Comparison of ENCODE assay signal across 11 cellular contexts in the genomic region with DNA sequence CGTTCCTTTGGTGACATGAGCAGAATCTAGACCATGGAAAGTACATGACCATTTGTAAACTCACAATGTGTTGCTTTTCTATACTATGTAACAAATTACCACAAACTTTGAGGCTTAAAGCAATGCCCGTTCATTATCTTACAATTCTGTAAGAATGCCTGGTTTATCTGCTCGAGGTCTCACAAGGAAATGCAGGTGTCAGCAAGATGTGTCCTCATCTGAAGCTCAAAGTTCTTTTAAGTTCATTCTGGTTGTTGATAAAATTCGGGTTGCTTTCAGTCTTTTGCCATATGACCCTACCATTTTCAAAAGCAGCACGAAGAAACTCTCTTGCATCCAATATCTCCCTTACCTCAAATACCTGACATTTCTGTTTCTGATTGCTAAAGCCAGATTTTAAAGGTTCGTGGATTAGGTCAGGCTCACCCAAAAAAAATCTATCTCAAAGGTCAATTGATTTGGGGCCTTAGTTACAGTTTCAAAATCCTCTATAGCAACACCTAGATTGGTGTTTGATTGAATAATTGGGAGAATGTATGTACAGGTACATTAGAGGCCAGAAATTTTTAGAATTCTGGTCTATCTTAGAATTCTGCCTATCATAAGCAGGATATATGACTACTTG.
A peak's percentile ranks its signal among the peaks of the same experiment; 100 is the strongest.
DNase-seq lines count a peak whose midpoint lies in the region; ATAC-seq and TF ChIP-seq lines count a peak whose summit lies in the region.
"Had no signal": no experiment of that assay in that cellular context is flagged by ENCODE, and none has a peak within 500 bp of the region (broad histone marks: within the 10 kb centered on the region; RNA-seq: fewer than 3 reads in every experiment).

No MANE protein-coding gene starts in this region.

- H3K4me1 Mint-ChIP-seq in T-cell, result peaks cover 46 to 53% (median 49%) of the 10 kb centered on the region in 3 donors

- POLR2A ChIA-PET in HCT116 (lab: Charles Lee) (interaction anchor here (1.2 to 1.4 kb wide), 2 partner anchors 12 to 127 kb away, joined by 3 to 5 read pairs; no protein-coding TSS in a partner anchor), T-cell (lab: Charles Lee) (interaction anchor here in 1 of 2 donors (0.5 kb wide), 1 partner anchor 12 kb away, joined by 3 read pairs; no protein-coding TSS in a partner anchor)

- peaks cover 35% of the 10 kb centered on the region for H3K36me3 Mint-ChIP-seq in T-cell

- H2BK120ac ChIP-seq in trophoblast cell (ENCODE audit: insufficient read depth, low read length, poor library complexity), result no peak overlapping the region

- no peaks in the 10 kb centered on the region for H3K36me3 ChIP-seq in HCT116 (ENCODE audit: control insufficient read depth in 1 of 2, insufficient read depth in 2 of 2, low read length in 2 of 2)
- H3K36me3 ChIP-seq in MG63, result no peaks in the 10 kb centered on the region; the same call in 1 of the 2 replicates
- peaks cover 2 to 5% of the 10 kb centered on the region in 2 experiments for H3K36me3 ChIP-seq in trophoblast cell (ENCODE audit: control insufficient read depth in 1 of 2, insufficient read depth in 2 of 2, low read length in 2 of 2)

- H3K9me2 ChIP-seq in HCT116 (ENCODE audit: insufficient read depth), result no peaks in the 10 kb centered on the region

- H3K23ac ChIP-seq in trophoblast cell (ENCODE audit: low read length), result no peak overlapping the region

- H3K79me2 ChIP-seq in HCT116 (ENCODE audit: insufficient read depth, low read length) (peaks cover 46% of the 10 kb centered on the region), trophoblast cell (ENCODE audit: control insufficient read depth, insufficient read depth, low read length, poor library complexity) (no peaks in the 10 kb centered on the region)

- H3K9me3 ChIP-seq in HCT116 (ENCODE audit: control insufficient read depth in 1 of 2, insufficient read depth in 1 of 2, low read depth in 1 of 2, low read length in 2 of 2) (no peaks in the 10 kb centered on the region; a peak in 1 of 4 replicates), MG63 (peaks cover 20% of the 10 kb centered on the region), trophoblast cell (ENCODE audit: insufficient read depth, low read depth, low read length) (peaks cover 7% of the 10 kb centered on the region)

- CTCF ChIA-PET in HCT116 (lab: Charles Lee) (interaction anchor here (1.0 kb wide), 2 partner anchors 63 to 515 kb away, joined by 3 read pairs; no protein-coding TSS in a partner anchor), T-cell (lab: Charles Lee) (interaction anchor here in 1 of 2 donors (1.1 kb wide), 1 partner anchor 10 kb away, joined by 3 read pairs; no protein-coding TSS in a partner anchor)

- H3K4me2 ChIP-seq in HCT116 (ENCODE audit: low read length) (peak overlapping the region; percentile 70), trophoblast cell (ENCODE audit: low read length) (no peak overlapping the region)

- ATAC-seq in HCT116 (no peak; the same call in 1 of the 2 replicates), T-cell (replicated peaks in 1 of 4) (no peak)

- no peak overlapping the region for H3K18ac ChIP-seq in trophoblast cell (ENCODE audit: low read length)

- TSS peak; percentile 99 for BruUV-seq in HCT116 (replicated peaks; lab: Mats Ljungman, UMichigan)

- H2BK5ac ChIP-seq in trophoblast cell (ENCODE audit: low read depth, low read length, poor library complexity), result no peak overlapping the region

- H3K27ac Mint-ChIP-seq in T-cell, result no peak overlapping the region

- H3K9me3 Mint-ChIP-seq in T-cell, result peaks cover 2 to 6% (median 6%) of the 10 kb centered on the region in 3 donors

- H3K4me1 ChIP-seq in HCT116 (ENCODE audit: control insufficient read depth in 1 of 2, insufficient read depth in 2 of 2, low read length in 2 of 2), result peaks cover 51 to 73% of the 10 kb centered on the region in 2 experiments
- H3K4me1 ChIP-seq in trophoblast cell (ENCODE audit: control insufficient read depth in 1 of 2, insufficient read depth in 2 of 2, low read length in 2 of 2), result peaks cover 4 to 11% of the 10 kb centered on the region in 2 experiments

- TF ChIP-seq POLR2A in HCT116 (IDR thresholded peaks at IDR 0.05; ENCODE audit: borderline replicate concordance, extremely low read depth, insufficient read depth, insufficient read length), result no peak

- H4K8ac ChIP-seq in trophoblast cell (ENCODE audit: low read depth, low read length), result no peak overlapping the region

- peak overlapping the region; percentile 84 for H3K27ac ChIP-seq in HCT116 (ENCODE audit: low read depth, low read length)
- H3K27ac ChIP-seq in coronary artery, result peak overlapping the region; percentile 69 to 71
- H3K27ac ChIP-seq in trophoblast cell (ENCODE audit: low read depth, low read length), result peak overlapping the region; percentile 18

- DNase-seq in HCT116 (ENCODE audit: low read depth, low spot score) (no peak), MG63 (no peak), coronary artery (ENCODE audit: low spot score) (no peak), trophoblast cell (peak in 1 of 2 donors; percentile 14), EL (no peak), T-cell (no peak), COR-L47 (lab: John Stamatoyannopoulos, UW) (no peak)
- DNase-seq: DMS 273 treated with DMSO at 0.1 percent for 48 hours; SHP77 treated with DMSO at 0.1 percent for 48 hours; stimulated activated CD4-positive, alpha-beta T cell treated with anti-CD3 and anti-CD28 coated beads, Interleukin-12 subunit alpha, Interleukin-12 subunit beta, amount 100 ng/mL, for 4 hours had no signal

- no CpG with 5 or more reads among the region's 6 CpGs for WGBS in trophoblast cell (ENCODE audit: extremely low coverage, insufficient coverage, insufficient read length)

- no peak overlapping the region for H2AFZ ChIP-seq in HCT116 (ENCODE audit: low read depth, low read length, poor library complexity, severe bottlenecking)
- no peak overlapping the region for H2AFZ ChIP-seq in trophoblast cell (ENCODE audit: insufficient read depth, low read length, poor library complexity)

- no peak overlapping the region for H3K4ac ChIP-seq in trophoblast cell (ENCODE audit: low read depth, low read length)

- peak overlapping the region; percentile 58 for H3K9ac ChIP-seq in HCT116 (ENCODE audit: low read length)
- H3K9ac ChIP-seq in trophoblast cell (ENCODE audit: low read length), result no peak overlapping the region

- TF ChIP-seq RAD21 in HCT116 (IDR thresholded peaks at IDR 0.05; ENCODE audit: low read depth), result no peak

- H4K20me1 ChIP-seq in HCT116 (ENCODE audit: insufficient read depth), result no peaks in the 10 kb centered on the region

- intact Hi-C loops in HCT116 (cut with micrococcal nuclease), result loop anchor here (2.0 to 5.0 kb wide), 2 partner anchors 127 to 397 kb away; no protein-coding TSS in a partner anchor

- no peak overlapping the region for H3K14ac ChIP-seq in trophoblast cell (ENCODE audit: low read length)

- H3K79me1 ChIP-seq in trophoblast cell (ENCODE audit: low read length), result no peaks in the 10 kb centered on the region

- no peak overlapping the region for H3K4me3 Mint-ChIP-seq in T-cell
- H3K4me3 Mint-ChIP-seq: endodermal cell had no signal

- H3K4me3 ChIP-seq in HCT116 (replicated peaks in 1 of 2; ENCODE audit: low read depth in 1 of 2, low read length in 2 of 2), result peak overlapping the region; percentile 18 to 41; a peak in 3 of 4 replicates
- 0 out of 2 replicates have a peak overlapping the region, but pooled peaks have one; percentile 4 for H3K4me3 ChIP-seq in MG63
- peak overlapping the region; percentile 18 for H3K4me3 ChIP-seq in coronary artery
- no peak overlapping the region for H3K4me3 ChIP-seq in trophoblast cell (ENCODE audit: low read depth, low read length)

- H4K91ac ChIP-seq in trophoblast cell (ENCODE audit: low read depth, low read length), result no peak overlapping the region

- no peak overlapping the region for H4K12ac ChIP-seq in trophoblast cell (ENCODE audit: low read depth, low read length)

- no peak overlapping the region for H2BK12ac ChIP-seq in trophoblast cell (ENCODE audit: low read length)

- RAD21 ChIA-PET in HCT116 (lab: Charles Lee; ENCODE audit: low non-redundant PET in 1 of 2, low total read pairs in 2 of 2, uncharacterized antibody in 2 of 2, unreplicated experiment in 2 of 2), result no interaction called here

- H3K27me3 Mint-ChIP-seq in T-cell, result no peaks in the 10 kb centered on the region

- TF ChIP-seq CTCF in HCT116 (IDR thresholded peaks at IDR 0.05 in 2 of 3, conservative IDR thresholded peaks at IDR 0.05 in 1 of 3; ENCODE audit: borderline replicate concordance in 1 of 3, insufficient read depth in 1 of 3, low read depth in 2 of 3, low read length in 2 of 3) (no peak), coronary artery (IDR thresholded peaks at IDR 0.05) (no peak)

- H2AK5ac ChIP-seq in trophoblast cell (ENCODE audit: low read length), result no peak overlapping the region

- H3K27me3 ChIP-seq in HCT116 (ENCODE audit: insufficient read depth, low read length) (no peaks in the 10 kb centered on the region), MG63 (no peaks in the 10 kb centered on the region), trophoblast cell (ENCODE audit: insufficient read depth, low read length) (no peaks in the 10 kb centered on the region)

TF ChIP-seq in HCT116, 20 proteins besides CTCF, POLR2A, EP300 and RAD21 (continues in another document):
- TF ChIP-seq YY1 (IDR thresholded peaks at IDR 0.05; ENCODE audit: extremely low read depth, insufficient replicate concordance, low read depth, low read length), result no peak
- TF ChIP-seq POLR2AphosphoS5 (IDR thresholded peaks at IDR 0.05; ENCODE audit: low read depth, low read length), result no peak
- no peak for TF ChIP-seq SIN3A (IDR thresholded peaks at IDR 0.05; ENCODE audit: low read depth)
- TF ChIP-seq, protein P1, sequence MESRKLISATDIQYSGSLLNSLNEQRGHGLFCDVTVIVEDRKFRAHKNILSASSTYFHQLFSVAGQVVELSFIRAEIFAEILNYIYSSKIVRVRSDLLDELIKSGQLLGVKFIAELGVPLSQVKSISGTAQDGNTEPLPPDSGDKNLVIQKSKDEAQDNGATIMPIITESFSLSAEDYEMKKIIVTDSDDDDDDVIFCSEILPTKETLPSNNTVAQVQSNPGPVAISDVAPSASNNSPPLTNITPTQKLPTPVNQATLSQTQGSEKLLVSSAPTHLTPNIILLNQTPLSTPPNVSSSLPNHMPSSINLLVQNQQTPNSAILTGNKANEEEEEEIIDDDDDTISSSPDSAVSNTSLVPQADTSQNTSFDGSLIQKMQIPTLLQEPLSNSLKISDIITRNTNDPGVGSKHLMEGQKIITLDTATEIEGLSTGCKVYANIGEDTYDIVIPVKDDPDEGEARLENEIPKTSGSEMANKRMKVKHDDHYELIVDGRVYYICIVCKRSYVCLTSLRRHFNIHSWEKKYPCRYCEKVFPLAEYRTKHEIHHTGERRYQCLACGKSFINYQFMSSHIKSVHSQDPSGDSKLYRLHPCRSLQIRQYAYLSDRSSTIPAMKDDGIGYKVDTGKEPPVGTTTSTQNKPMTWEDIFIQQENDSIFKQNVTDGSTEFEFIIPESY (IDR thresholded peaks at IDR 0.05; ENCODE audit: extremely low read depth, insufficient replicate concordance, low read length), result no peak
- no peak for TF ChIP-seq CEBPB (IDR thresholded peaks at IDR 0.05; ENCODE audit: low read depth)
- TF ChIP-seq EZH2phosphoT487 (IDR thresholded peaks at IDR 0.05; ENCODE audit: borderline replicate concordance), result no peak
- TF ChIP-seq EZH2 (IDR thresholded peaks at IDR 0.05), result no peak
- no peak for TF ChIP-seq TCF7L2 (IDR thresholded peaks at IDR 0.05; ENCODE audit: borderline replicate concordance, extremely low read depth, insufficient read depth, insufficient read length)

Comparison
In these comparisons a context has a peak if more than half of its experiments do, and no peak if none do; other contexts are left out.
1. H3K27ac ChIP-seq: peak in every context shown above with its lines; median percentile 84 in HCT116; 70 in coronary artery; 18 in trophoblast cell.